In genomic region chr19:55652311-55653078, GRCh38 we compare ENCODE assay signal across 13 cellular contexts. TPM values are rescaled to one million over a fixed set of nuclear protein-coding genes. Genes with fewer than 3 reads are reported as not detected.
DNase-seq lines count a peak whose midpoint lies in the region; ATAC-seq and FAIRE-seq lines count a peak whose summit lies in the region.
"Had no signal": no experiment of that assay in that cellular context is flagged by ENCODE, and none has a peak within 500 bp of the region (broad histone marks: within the 10 kb centered on the region; RNA-seq: fewer than 3 reads in every experiment).

No MANE protein-coding gene starts in this region.

- H3K27ac ChIP-seq in small intestine (ENCODE audit: low read depth in 1 of 2, low read length in 1 of 2) = no peak overlapping the region
- H3K27ac ChIP-seq: SJSA1 had no signal

- CTCF ChIA-PET in activated CD4-positive, alpha-beta T cell treated with anti-CD3 and anti-CD28 coated beads, Interleukin-2, amount 10 ng/mL, durations not matched to agents 7 days and 5 days (lab: Charles Lee) = interaction anchor here (0.6 to 3.4 kb wide), 18 partner anchors 8 to 563 kb away, joined by 3 to 36 read pairs (median 4); partner anchors contain the start of genes ZNF580 and ZNF784
- CTCF ChIA-PET in activated CD8-positive, alpha-beta T cell treated with anti-CD3 and anti-CD28 coated beads, Interleukin-2, amount 10 ng/mL, durations not matched to agents 7 days and 5 days (lab: Charles Lee) = interaction anchor here (0.7 to 1.8 kb wide), 6 partner anchors 12 to 47 kb away, joined by 3 to 10 read pairs (median 4); partner anchors contain the start of gene ZNF865

- H3K4me1 ChIP-seq in small intestine (ENCODE audit: control insufficient read depth in 2 of 2, insufficient read depth in 1 of 2, low read depth in 1 of 2, low read length in 1 of 2) = peaks cover 4 to 6% of the 10 kb centered on the region in 2 donors

- H3K4me3 Mint-ChIP-seq in activated CD4-positive, alpha-beta T cell treated with anti-CD3 and anti-CD28 coated beads, Interleukin-2, amount 10 ng/mL, durations not matched to agents 7 days and 5 days = peak overlapping the region; percentile 12
- H3K4me3 Mint-ChIP-seq in activated CD8-positive, alpha-beta T cell treated with anti-CD3 and anti-CD28 coated beads, Interleukin-2, amount 10 ng/mL, durations not matched to agents 7 days and 5 days = peak overlapping the region; percentile 13
- H3K4me3 Mint-ChIP-seq in stimulated activated naive B cell treated with anti-CD40 and anti-IgM and Interleukin-4, amounts not matched to agents 10 μg/mL and 1 μg/mL and 100 μg/mL, for 72 hours = peak overlapping the region in 1 of 2 donors; percentile 60

- ATAC-seq in activated CD8-positive, alpha-beta T cell treated with anti-CD3 and anti-CD28 coated beads, Interleukin-2, amount 10 ng/mL, durations not matched to agents 7 days and 5 days = no peak
- no peak for ATAC-seq in stimulated activated naive B cell treated with anti-CD40 and anti-IgM and Interleukin-4, amounts not matched to agents 10 μg/mL and 1 μg/mL and 100 μg/mL, for 72 hours (replicated peaks)
- no peak for ATAC-seq in GM18873 (IDR thresholded peaks at IDR 0.05; ENCODE audit: low FRiP score, unreplicated experiment)
- ATAC-seq: upper lobe of right lung had no signal

- H3K27me3 ChIP-seq in small intestine (ENCODE audit: control insufficient read depth in 2 of 2, insufficient read depth in 2 of 2, low read length in 2 of 2) = no peaks in the 10 kb centered on the region
- H3K27me3 ChIP-seq: SJSA1, upper lobe of right lung had no signal

- no peak overlapping the region for H3K27ac Mint-ChIP-seq in activated CD4-positive, alpha-beta T cell treated with anti-CD3 and anti-CD28 coated beads, Interleukin-2, amount 10 ng/mL, durations not matched to agents 7 days and 5 days
- no peak overlapping the region for H3K27ac Mint-ChIP-seq in activated CD8-positive, alpha-beta T cell treated with anti-CD3 and anti-CD28 coated beads, Interleukin-2, amount 10 ng/mL, durations not matched to agents 7 days and 5 days
- peak overlapping the region; percentile 99 for H3K27ac Mint-ChIP-seq in stimulated activated naive B cell treated with anti-CD40 and anti-IgM and Interleukin-4, amounts not matched to agents 10 μg/mL and 1 μg/mL and 100 μg/mL, for 72 hours

- H3K27me3 Mint-ChIP-seq in activated CD4-positive, alpha-beta T cell treated with anti-CD3 and anti-CD28 coated beads, Interleukin-2, amount 10 ng/mL, durations not matched to agents 7 days and 5 days = no peaks in the 10 kb centered on the region
- H3K27me3 Mint-ChIP-seq in activated CD8-positive, alpha-beta T cell treated with anti-CD3 and anti-CD28 coated beads, Interleukin-2, amount 10 ng/mL, durations not matched to agents 7 days and 5 days (ENCODE audit: low read depth) = no peaks in the 10 kb centered on the region
- no peaks in the 10 kb centered on the region for H3K27me3 Mint-ChIP-seq in stimulated activated naive B cell treated with anti-CD40 and anti-IgM and Interleukin-4, amounts not matched to agents 10 μg/mL and 1 μg/mL and 100 μg/mL, for 72 hours

- no peak for DNase-seq in activated CD4-positive, alpha-beta T cell treated with anti-CD3 and anti-CD28 coated beads, Interleukin-2, amount 10 ng/mL, durations not matched to agents 7 days and 5 days
- no peak for DNase-seq in activated CD4-positive, alpha-beta T cell treated with anti-CD3 and anti-CD28 coated beads for 48 hours
- no peak for DNase-seq in activated CD8-positive, alpha-beta T cell treated with anti-CD3 and anti-CD28 coated beads, Interleukin-2, amount 10 ng/mL, durations not matched to agents 7 days and 5 days
- no peak for DNase-seq in stimulated activated naive B cell treated with anti-CD40 and anti-IgM and Interleukin-4, amounts not matched to agents 10 μg/mL and 1 μg/mL and 100 μg/mL, for 72 hours
- no peak for DNase-seq in stimulated activated CD4-positive, alpha-beta T cell treated with anti-CD3 and anti-CD28 coated beads, Interleukin-2, amount 100 ng/mL, for 48 hours
- no peak for DNase-seq in small intestine
- DNase-seq: erythroblast, HFFc6, MM.1S, upper lobe of right lung had no signal

- no peaks in the 10 kb centered on the region for H3K36me3 ChIP-seq in small intestine (ENCODE audit: control insufficient read depth in 2 of 2, insufficient read depth in 2 of 2, low read length in 2 of 2)
- H3K36me3 ChIP-seq: upper lobe of right lung had no signal

- H3K9me3 Mint-ChIP-seq in activated CD4-positive, alpha-beta T cell treated with anti-CD3 and anti-CD28 coated beads, Interleukin-2, amount 10 ng/mL, durations not matched to agents 7 days and 5 days = no peaks in the 10 kb centered on the region
- no peaks in the 10 kb centered on the region for H3K9me3 Mint-ChIP-seq in activated CD8-positive, alpha-beta T cell treated with anti-CD3 and anti-CD28 coated beads, Interleukin-2, amount 10 ng/mL, durations not matched to agents 7 days and 5 days (ENCODE audit: insufficient read depth)
- no peaks in the 10 kb centered on the region for H3K9me3 Mint-ChIP-seq in stimulated activated naive B cell treated with anti-CD40 and anti-IgM and Interleukin-4, amounts not matched to agents 10 μg/mL and 1 μg/mL and 100 μg/mL, for 72 hours
- H3K9me3 Mint-ChIP-seq: HFFc6 had no signal

- peaks cover 43% of the 10 kb centered on the region for H3K4me1 Mint-ChIP-seq in activated CD4-positive, alpha-beta T cell treated with anti-CD3 and anti-CD28 coated beads, Interleukin-2, amount 10 ng/mL, durations not matched to agents 7 days and 5 days
- peaks cover 39% of the 10 kb centered on the region for H3K4me1 Mint-ChIP-seq in activated CD8-positive, alpha-beta T cell treated with anti-CD3 and anti-CD28 coated beads, Interleukin-2, amount 10 ng/mL, durations not matched to agents 7 days and 5 days (ENCODE audit: low read depth)
- peaks cover 38 to 58% of the 10 kb centered on the region in 2 donors for H3K4me1 Mint-ChIP-seq in stimulated activated naive B cell treated with anti-CD40 and anti-IgM and Interleukin-4, amounts not matched to agents 10 μg/mL and 1 μg/mL and 100 μg/mL, for 72 hours

- POLR2A ChIA-PET in activated CD4-positive, alpha-beta T cell treated with anti-CD3 and anti-CD28 coated beads, Interleukin-2, amount 10 ng/mL, durations not matched to agents 7 days and 5 days (lab: Charles Lee) = interaction anchor here (0.6 kb wide), 1 partner anchor 1451 kb away, joined by 3 read pairs; no protein-coding TSS in a partner anchor
- POLR2A ChIA-PET in activated CD8-positive, alpha-beta T cell treated with anti-CD3 and anti-CD28 coated beads, Interleukin-2, amount 10 ng/mL, durations not matched to agents 7 days and 5 days (lab: Charles Lee) = interaction anchor here (0.6 to 1.4 kb wide), 3 partner anchors 10 to 21 kb away, joined by 3 to 5 read pairs (median 3); no protein-coding TSS in a partner anchor

- H3K36me3 Mint-ChIP-seq in activated CD4-positive, alpha-beta T cell treated with anti-CD3 and anti-CD28 coated beads, Interleukin-2, amount 10 ng/mL, durations not matched to agents 7 days and 5 days (ENCODE audit: low read depth) = peaks cover 18% of the 10 kb centered on the region
- H3K36me3 Mint-ChIP-seq in activated CD8-positive, alpha-beta T cell treated with anti-CD3 and anti-CD28 coated beads, Interleukin-2, amount 10 ng/mL, durations not matched to agents 7 days and 5 days (ENCODE audit: low read depth) = peaks cover 30% of the 10 kb centered on the region
- H3K36me3 Mint-ChIP-seq in stimulated activated naive B cell treated with anti-CD40 and anti-IgM and Interleukin-4, amounts not matched to agents 10 μg/mL and 1 μg/mL and 100 μg/mL, for 72 hours = peaks cover 42 to 60% of the 10 kb centered on the region in 2 donors

- H3K4me3 ChIP-seq in iPS-18c (ENCODE audit: insufficient read depth, low read depth, low read length) = peak overlapping the region; percentile 31; the same call in 1 of the 2 replicates
- no peak overlapping the region for H3K4me3 ChIP-seq in small intestine (ENCODE audit: low read depth in 1 of 2, low read length in 2 of 2)

- H3K9me3 ChIP-seq in iPS-18c (ENCODE audit: control insufficient read depth, insufficient read depth, low read length) (no peaks in the 10 kb centered on the region), small intestine (ENCODE audit: control insufficient read depth, low read depth) (no peaks in the 10 kb centered on the region)
- H3K9me3 ChIP-seq: SJSA1, upper lobe of right lung had no signal

- FAIRE-seq in small intestine (lab: Jason Lieb, UNC) = no peak

- 82 to 93% (median 91%) methylated on average over 62 to 68 of the region's 68 CpGs for WGBS in small intestine, 3 donors

RNA-seq across cellular contexts. Expression of gene U2AF2, which starts 2.3 kb away (rescaled TPM):
- total RNA-seq in activated CD4-positive, alpha-beta T cell treated with anti-CD3 and anti-CD28 coated beads, Interleukin-2, amount 10 ng/mL, durations not matched to agents 7 days and 5 days = 100 to 1,000 TPM; 239 to 281 TPM
- 100 to 1,000 TPM; 296 to 321 TPM for total RNA-seq in activated CD8-positive, alpha-beta T cell treated with anti-CD3 and anti-CD28 coated beads, Interleukin-2, amount 10 ng/mL, durations not matched to agents 7 days and 5 days
- polyA plus RNA-seq in small intestine = 100 to 1,000 TPM in 1 of 3 donors, 10 to 100 TPM in 2; 74.0 to 142 (median 89.2) TPM

RNA-seq across cellular contexts. Expression of gene CCDC106, which starts 4.5 kb away (rescaled TPM):
- 1 to 10 TPM; 8.3 to 8.8 TPM for total RNA-seq in activated CD4-positive, alpha-beta T cell treated with anti-CD3 and anti-CD28 coated beads, Interleukin-2, amount 10 ng/mL, durations not matched to agents 7 days and 5 days
- 1 to 10 TPM; 8.7 to 9.4 TPM for total RNA-seq in activated CD8-positive, alpha-beta T cell treated with anti-CD3 and anti-CD28 coated beads, Interleukin-2, amount 10 ng/mL, durations not matched to agents 7 days and 5 days
- 1 to 10 TPM; 2.5 to 6.5 (median 4.6) TPM for polyA plus RNA-seq in small intestine

RNA-seq across cellular contexts. Expression of gene ZNF581, which starts 9.0 kb away (rescaled TPM):
- 10 to 100 TPM; 24.1 to 25.5 TPM for total RNA-seq in activated CD4-positive, alpha-beta T cell treated with anti-CD3 and anti-CD28 coated beads, Interleukin-2, amount 10 ng/mL, durations not matched to agents 7 days and 5 days
- total RNA-seq in activated CD8-positive, alpha-beta T cell treated with anti-CD3 and anti-CD28 coated beads, Interleukin-2, amount 10 ng/mL, durations not matched to agents 7 days and 5 days = 10 to 100 TPM; 22.7 to 24.4 TPM
- polyA plus RNA-seq in small intestine = 10 to 100 TPM; 15.9 to 29.2 (median 17.7) TPM

RNA-seq across cellular contexts. Expression of gene ZNF580, which starts 11.7 kb away (rescaled TPM):
- 10 to 100 TPM; 44.6 to 45.9 TPM for total RNA-seq in activated CD4-positive, alpha-beta T cell treated with anti-CD3 and anti-CD28 coated beads, Interleukin-2, amount 10 ng/mL, durations not matched to agents 7 days and 5 days
- total RNA-seq in activated CD8-positive, alpha-beta T cell treated with anti-CD3 and anti-CD28 coated beads, Interleukin-2, amount 10 ng/mL, durations not matched to agents 7 days and 5 days = 10 to 100 TPM; 30.2 to 32.1 TPM
- polyA plus RNA-seq in small intestine = 10 to 100 TPM in 2 of 3 donors, 1 to 10 TPM in 1; 8.3 to 16.8 (median 16.3) TPM

RNA-seq across cellular contexts. Expression of gene EPN1, which starts 22.5 kb away (rescaled TPM):
- 10 to 100 TPM; 50.8 to 64.2 TPM for total RNA-seq in activated CD4-positive, alpha-beta T cell treated with anti-CD3 and anti-CD28 coated beads, Interleukin-2, amount 10 ng/mL, durations not matched to agents 7 days and 5 days
- total RNA-seq in activated CD8-positive, alpha-beta T cell treated with anti-CD3 and anti-CD28 coated beads, Interleukin-2, amount 10 ng/mL, durations not matched to agents 7 days and 5 days = 10 to 100 TPM; 63.6 to 67.0 TPM
- 100 to 1,000 TPM; 161 to 193 (median 175) TPM for polyA plus RNA-seq in small intestine
